ENCODE assay signal across 1 cellular context in genomic region chr2:164706522-164706921, GRCh38.
TF ChIP-seq lines count a peak whose summit lies in the region.

No MANE protein-coding gene starts in this region.

TF ChIP-seq in IMR-90, 13 proteins besides CTCF, POLR2A, EP300 and RAD21:
- no peak for TF ChIP-seq BHLHE40 (IDR thresholded peaks at IDR 0.05; ENCODE audit: low read depth, low read length)
- no peak for TF ChIP-seq CHD1 (IDR thresholded peaks at IDR 0.05; ENCODE audit: low read depth, low read length)
- TF ChIP-seq SMC3 (IDR thresholded peaks at IDR 0.05; ENCODE audit: low read depth, low read length): no peak
- no peak for TF ChIP-seq RCOR1 (IDR thresholded peaks at IDR 0.05; ENCODE audit: insufficient replicate concordance, low read length)
- TF ChIP-seq CEBPB (IDR thresholded peaks at IDR 0.05; ENCODE audit: low read depth, low read length): no peak
- TF ChIP-seq, protein P1, sequence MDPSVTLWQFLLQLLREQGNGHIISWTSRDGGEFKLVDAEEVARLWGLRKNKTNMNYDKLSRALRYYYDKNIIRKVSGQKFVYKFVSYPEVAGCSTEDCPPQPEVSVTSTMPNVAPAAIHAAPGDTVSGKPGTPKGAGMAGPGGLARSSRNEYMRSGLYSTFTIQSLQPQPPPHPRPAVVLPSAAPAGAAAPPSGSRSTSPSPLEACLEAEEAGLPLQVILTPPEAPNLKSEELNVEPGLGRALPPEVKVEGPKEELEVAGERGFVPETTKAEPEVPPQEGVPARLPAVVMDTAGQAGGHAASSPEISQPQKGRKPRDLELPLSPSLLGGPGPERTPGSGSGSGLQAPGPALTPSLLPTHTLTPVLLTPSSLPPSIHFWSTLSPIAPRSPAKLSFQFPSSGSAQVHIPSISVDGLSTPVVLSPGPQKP (IDR thresholded peaks at IDR 0.05; ENCODE audit: borderline replicate concordance, low read depth, low read length): no peak
- no peak for TF ChIP-seq MAZ (IDR thresholded peaks at IDR 0.05; ENCODE audit: borderline replicate concordance, low read depth, low read length)
- no peak for TF ChIP-seq NFE2L2 (IDR thresholded peaks at IDR 0.05; ENCODE audit: low read depth, low read length)
- no peak for TF ChIP-seq RFX5 (IDR thresholded peaks at IDR 0.05; ENCODE audit: low read depth, low read length)
- TF ChIP-seq MXI1 (IDR thresholded peaks at IDR 0.05; ENCODE audit: borderline replicate concordance, low read depth, low read length): no peak
- TF ChIP-seq FOS (IDR thresholded peaks at IDR 0.05; ENCODE audit: low read depth, low read length): no peak
- TF ChIP-seq USF2 (IDR thresholded peaks at IDR 0.05; ENCODE audit: low read depth, low read length): no peak
- TF ChIP-seq MAFK (IDR thresholded peaks at IDR 0.05; ENCODE audit: low read depth, low read length): no peak
